2 cellular contexts compared by ENCODE assay signal in genomic region chr5:71460693-71461092, GRCh38.
TF ChIP-seq lines count a peak whose summit lies in the region.

No MANE protein-coding gene starts in this region.

TF ChIP-seq in HepG2, 621 proteins besides CTCF, POLR2A, EP300 and RAD21:
- TF ChIP-seq DDIT3 (CRISPR knock-in tag; IDR thresholded peaks at IDR 0.05) = no peak
- TF ChIP-seq FOXK2 (IDR thresholded peaks at IDR 0.05) = no peak
- TF ChIP-seq MAFK (conservative IDR thresholded peaks at IDR 0.05 in 1 of 2, IDR thresholded peaks at IDR 0.05 in 1 of 2; ENCODE audit: low read length in 2 of 2) = peak; percentile 94 to 97
- TF ChIP-seq NFE2 (CRISPR knock-in tag; IDR thresholded peaks at IDR 0.05) = no peak
- TF ChIP-seq ZNF337 (CRISPR knock-in tag; IDR thresholded peaks at IDR 0.05; ENCODE audit: borderline replicate concordance, low read depth) = no peak
- peak; percentile 96 for TF ChIP-seq MAFF (IDR thresholded peaks at IDR 0.05; ENCODE audit: low read depth, low read length)
TF ChIP-seq in HepG2: peak in this region for 2.

TF ChIP-seq in K562, 482 proteins besides CTCF, POLR2A, EP300 and RAD21:
- peak; percentile 87 for TF ChIP-seq MAFF (IDR thresholded peaks at IDR 0.05; ENCODE audit: low read length)
- peak; percentile 91 for TF ChIP-seq MAFK (IDR thresholded peaks at IDR 0.05; ENCODE audit: low read length)
- peak; percentile 81 for TF ChIP-seq MAFG (tag; conservative IDR thresholded peaks at IDR 0.05)
- TF ChIP-seq POLR2B (IDR thresholded peaks at IDR 0.05; ENCODE audit: low read depth, partially characterized antibody) = no peak
- TF ChIP-seq HDAC1 (IDR thresholded peaks at IDR 0.05) = no peak
- peak; percentile 85 for TF ChIP-seq C11orf30 (IDR thresholded peaks at IDR 0.05; ENCODE audit: low read depth)
- peak; percentile 95 for TF ChIP-seq ZNF316 (IDR thresholded peaks at IDR 0.05)
